ENCODE assay signal across 19 cellular contexts in genomic region chr1:230071316-230071715, GRCh38.
"Had no signal": no experiment of that assay in that cellular context is flagged by ENCODE, and none has a peak within 500 bp of the region (broad histone marks: within the 10 kb centered on the region; RNA-seq: fewer than 3 reads in every experiment).

No MANE protein-coding gene starts in this region.

- H3K27ac ChIP-seq: heart right ventricle, thoracic aorta had no signal

- H3K36me3 Mint-ChIP-seq: natural killer cell treated with Interleukin-12 subunit alpha and Interleukin-12 subunit beta and Interleukin-15 and Interleukin-18, amount 100 ng/mL, for 72 hours; WTC11 had no signal

- FAIRE-seq: frontal cortex had no signal

- H3K27ac Mint-ChIP-seq: activated CD8-positive, alpha-beta T cell treated with anti-CD3 and anti-CD28 coated beads, Interleukin-2, amount 10 ng/mL, durations not matched to agents 7 days and 5 days; memory B cell; natural killer cell treated with Interleukin-12 subunit alpha and Interleukin-12 subunit beta and Interleukin-15 and Interleukin-18, amount 100 ng/mL, for 72 hours; stimulated activated naive CD8-positive, alpha-beta T cell treated with anti-CD3 and anti-CD28 coated beads, Interleukin-15, amount 100 ng/mL, for 72 hours; T-helper 1 cell treated with Interleukin-12 subunit alpha and Interleukin-12 subunit beta and Interleukin-4 antibody, amounts not matched to agents 30 μg/mL and 1 μg/mL, for 36 hours had no signal

- H3K9me3 ChIP-seq: ascending aorta, heart right ventricle, thoracic aorta had no signal

- ATAC-seq: activated CD8-positive, alpha-beta T cell treated with anti-CD3 and anti-CD28 coated beads, Interleukin-2, amount 10 ng/mL, durations not matched to agents 7 days and 5 days; heart right ventricle; left lobe of liver; natural killer cell treated with Interleukin-12 subunit alpha and Interleukin-12 subunit beta and Interleukin-15 and Interleukin-18, amount 100 ng/mL, for 72 hours; stimulated activated naive CD8-positive, alpha-beta T cell treated with anti-CD3 and anti-CD28 coated beads, Interleukin-15, amount 100 ng/mL, for 72 hours; WTC11 had no signal

- H3K4me3 ChIP-seq: heart right ventricle, thoracic aorta had no signal

- H3K9me3 Mint-ChIP-seq: memory B cell; natural killer cell treated with Interleukin-12 subunit alpha and Interleukin-12 subunit beta and Interleukin-15 and Interleukin-18, amount 100 ng/mL, for 72 hours; stimulated activated naive CD8-positive, alpha-beta T cell treated with anti-CD3 and anti-CD28 coated beads, Interleukin-15, amount 100 ng/mL, for 72 hours; T-helper 1 cell treated with Interleukin-12 subunit alpha and Interleukin-12 subunit beta and Interleukin-4 antibody, amounts not matched to agents 30 μg/mL and 1 μg/mL, for 36 hours; WTC11 had no signal

- DNase-seq: activated CD4-positive, alpha-beta T cell treated with anti-CD3 and anti-CD28 coated beads for 48 hours; activated CD8-positive, alpha-beta T cell treated with anti-CD3 and anti-CD28 coated beads, Interleukin-2, amount 10 ng/mL, durations not matched to agents 7 days and 5 days; activated gamma-delta T cell; caudate nucleus; cortex of kidney; effector CD8-positive, alpha-beta T cell; heart right ventricle; islet precursor cell; stimulated activated CD4-positive, alpha-beta T cell treated with anti-CD3 and anti-CD28 coated beads, Interleukin-15, amount 100 ng/mL, for 24 hours; stimulated activated CD4-positive, alpha-beta T cell treated with anti-CD3 and anti-CD28 coated beads, Interleukin-4, amount 100 ng/mL, for 24 hours; stimulated activated naive CD8-positive, alpha-beta T cell treated with anti-CD3 and anti-CD28 coated beads, Interleukin-15, amount 100 ng/mL, for 72 hours had no signal

- H3K27me3 Mint-ChIP-seq: memory B cell; natural killer cell treated with Interleukin-12 subunit alpha and Interleukin-12 subunit beta and Interleukin-15 and Interleukin-18, amount 100 ng/mL, for 72 hours; stimulated activated naive CD8-positive, alpha-beta T cell treated with anti-CD3 and anti-CD28 coated beads, Interleukin-15, amount 100 ng/mL, for 72 hours had no signal

- H3K36me3 ChIP-seq: ascending aorta, thoracic aorta had no signal

- H3K27me3 ChIP-seq: ascending aorta, heart right ventricle had no signal

- H3K4me3 Mint-ChIP-seq: activated CD8-positive, alpha-beta T cell treated with anti-CD3 and anti-CD28 coated beads, Interleukin-2, amount 10 ng/mL, durations not matched to agents 7 days and 5 days; memory B cell; natural killer cell treated with Interleukin-12 subunit alpha and Interleukin-12 subunit beta and Interleukin-15 and Interleukin-18, amount 100 ng/mL, for 72 hours; T-helper 1 cell treated with Interleukin-12 subunit alpha and Interleukin-12 subunit beta and Interleukin-4 antibody, amounts not matched to agents 30 μg/mL and 1 μg/mL, for 36 hours; WTC11 had no signal
